In genomic region chr11:93741882-93742226, GRCh38 we compare ENCODE assay signal across 8 cellular contexts. TPM values are rescaled to one million over a fixed set of nuclear protein-coding genes. Genes with fewer than 3 reads are reported as not detected.
DNase-seq lines count a peak whose midpoint lies in the region; ATAC-seq, FAIRE-seq and TF ChIP-seq lines count a peak whose summit lies in the region.

No MANE protein-coding gene starts in this region.

- peaks cover 0 to 2% of the 10 kb centered on the region in 2 experiments; a peak in 2 of 5 replicates for H3K27me3 ChIP-seq in HepG2 (ENCODE audit: control insufficient read depth in 1 of 2, insufficient read depth in 2 of 2, low read length in 2 of 2)
- H3K27me3 ChIP-seq in thoracic aorta (replicated peaks; ENCODE audit: insufficient read depth): no peaks in the 10 kb centered on the region

- H3K9me3 Mint-ChIP-seq in activated CD4-positive, alpha-beta T cell treated with anti-CD3 and anti-CD28 coated beads, Interleukin-2, amount 10 ng/mL, durations not matched to agents 7 days and 5 days: no peaks in the 10 kb centered on the region

- CTCF ChIA-PET in activated CD4-positive, alpha-beta T cell treated with anti-CD3 and anti-CD28 coated beads, Interleukin-2, amount 10 ng/mL, durations not matched to agents 7 days and 5 days (lab: Charles Lee): interaction anchor here (0.7 to 1.5 kb wide), 6 partner anchors 11 to 1351 kb away, joined by 3 to 4 read pairs (median 4); partner anchors contain the start of gene MED17
- CTCF ChIA-PET in HepG2 (lab: Yijun Ruan, JAX; ENCODE audit: low intra/inter-chr PET ratio, low total read pairs): no interaction called here

- DNase-seq in activated CD4-positive, alpha-beta T cell treated with anti-CD3 and anti-CD28 coated beads, Interleukin-2, amount 10 ng/mL, durations not matched to agents 7 days and 5 days: no peak
- no peak for DNase-seq in activated CD4-positive, alpha-beta T cell treated with anti-CD3 and anti-CD28 coated beads for 4 hours
- DNase-seq in NCI-H774 (lab: John Stamatoyannopoulos, UW) (peak; percentile 58), cerebellum (ENCODE audit: low spot score) (peak; percentile 61), HepG2 (ENCODE audit: low spot score) (peak; percentile 95), thoracic aorta (ENCODE audit: low spot score) (no peak)
- no peak for DNase-seq in stimulated activated CD4-positive, alpha-beta T cell treated with anti-CD3 and anti-CD28 coated beads, Interleukin-2, amount 100 ng/mL, for 24 hours

- no peaks in the 10 kb centered on the region for H3K27me3 Mint-ChIP-seq in activated CD4-positive, alpha-beta T cell treated with anti-CD3 and anti-CD28 coated beads, Interleukin-2, amount 10 ng/mL, durations not matched to agents 7 days and 5 days

- intact Hi-C loops in HepG2 (cut with micrococcal nuclease; ENCODE audit: unreplicated experiment): loop anchor here (1.0 kb wide), 1 partner anchor 42 kb away; the partner anchor contains the start of gene MED17

- no peak for TF ChIP-seq RAD21 in HepG2 (CRISPR knock-in tag; IDR thresholded peaks at IDR 0.05)

- ATAC-seq in HG02763 (IDR thresholded peaks at IDR 0.05; ENCODE audit: unreplicated experiment) (peak; percentile 14), HepG2 (peak; percentile 69), thoracic aorta (ENCODE audit: insufficient number of reproducible peaks, low FRiP score, low read depth) (peak; percentile 47)

- peaks cover 48% of the 10 kb centered on the region for H3K4me1 Mint-ChIP-seq in activated CD4-positive, alpha-beta T cell treated with anti-CD3 and anti-CD28 coated beads, Interleukin-2, amount 10 ng/mL, durations not matched to agents 7 days and 5 days

- H3K4me1 ChIP-seq in HepG2 (ENCODE audit: insufficient read depth, low read length) (peaks cover 57% of the 10 kb centered on the region), thoracic aorta (ENCODE audit: control insufficient read depth in 1 of 2, low read depth in 2 of 2) (peaks cover 29 to 67% of the 10 kb centered on the region in 2 donors)

- peak; percentile 81 for FAIRE-seq in HepG2 (lab: Jason Lieb, UNC)

- peak overlapping the region; percentile 81 for H3K4me2 ChIP-seq in HepG2 (ENCODE audit: low read depth, low read length)

- TF ChIP-seq EP300 in HepG2 (IDR thresholded peaks at IDR 0.05; ENCODE audit: low read depth in 2 of 2, low read length in 2 of 2) (peak in 1 of 2 experiments; percentile 75; a peak in 2 of 4 replicates), HepG2 (CRISPR knock-in tag; IDR thresholded peaks at IDR 0.05; ENCODE audit: borderline replicate concordance) (no peak)

- peaks cover 42% of the 10 kb centered on the region for H3K36me3 Mint-ChIP-seq in activated CD4-positive, alpha-beta T cell treated with anti-CD3 and anti-CD28 coated beads, Interleukin-2, amount 10 ng/mL, durations not matched to agents 7 days and 5 days (ENCODE audit: low read depth)

- POLR2A ChIA-PET in activated CD4-positive, alpha-beta T cell treated with anti-CD3 and anti-CD28 coated beads, Interleukin-2, amount 10 ng/mL, durations not matched to agents 7 days and 5 days (lab: Charles Lee): interaction anchor here (0.6 to 2.9 kb wide), 9 partner anchors 21 to 1349 kb away, joined by 3 to 33 read pairs (median 3); partner anchors contain the start of genes CEP295, MED17 and PANX1
- POLR2A ChIA-PET in HepG2 (lab: Yijun Ruan, JAX): interaction anchor here (0.7 to 5.4 kb wide), 36 partner anchors 9 to 771 kb away, joined by 3 to 114 read pairs (median 4); partner anchors contain the start of genes ANKRD49, C11orf97, CEP295 and MED17

- TSS peak; percentile 87 for BruUV-seq in HepG2 (replicated peaks; lab: Mats Ljungman, UMichigan)

- peak overlapping the region; percentile 99 for H3K27ac Mint-ChIP-seq in activated CD4-positive, alpha-beta T cell treated with anti-CD3 and anti-CD28 coated beads, Interleukin-2, amount 10 ng/mL, durations not matched to agents 7 days and 5 days

- H2AFZ ChIP-seq in HepG2 (ENCODE audit: low read length): no peak overlapping the region

- no peaks in the 10 kb centered on the region for H3K9me3 ChIP-seq in HepG2 (ENCODE audit: low read length)
- no peaks in the 10 kb centered on the region for H3K9me3 ChIP-seq in thoracic aorta

- H3K79me2 ChIP-seq in HepG2 (ENCODE audit: insufficient read depth, low read length): peaks cover 85% of the 10 kb centered on the region

- H4K20me1 ChIP-seq in HepG2 (ENCODE audit: insufficient read depth, low read length): peaks cover 33% of the 10 kb centered on the region

- H3K4me3 ChIP-seq in HepG2 (replicated peaks in 1 of 3; ENCODE audit: insufficient read depth in 1 of 3, low read depth in 2 of 3, low read length in 3 of 3) (peak overlapping the region; percentile 79 to 90 (median 85)), thoracic aorta (peak overlapping the region; percentile 82)

- H3K9ac ChIP-seq in HepG2 (ENCODE audit: insufficient read depth, low read depth, low read length): peak overlapping the region; percentile 100

- in situ Hi-C loops in HepG2 (cut with HindIII; ENCODE audit: extremely low pct_ligation_motif_present, low pct_unique_long_range_greater_than_20kb): loop anchor here (5.0 kb wide), 1 partner anchor 40 kb away; the partner anchor contains the start of gene MED17

- TF ChIP-seq CTCF in HepG2 (CRISPR knock-in tag; IDR thresholded peaks at IDR 0.05) (no peak), thoracic aorta (IDR thresholded peaks at IDR 0.05) (no peak)

- H3K4me3 Mint-ChIP-seq in activated CD4-positive, alpha-beta T cell treated with anti-CD3 and anti-CD28 coated beads, Interleukin-2, amount 10 ng/mL, durations not matched to agents 7 days and 5 days: peak overlapping the region; percentile 99

- TF ChIP-seq POLR2A in HepG2 (IDR thresholded peaks at IDR 0.05; ENCODE audit: insufficient read depth in 1 of 2, low read depth in 2 of 2, low read length in 2 of 2): peak; percentile 6 to 19; a peak in 3 of 4 replicates

- H3K27ac ChIP-seq in HepG2 (ENCODE audit: extremely low read length, insufficient read depth, low read length): peak overlapping the region; percentile 100
- peak overlapping the region; percentile 81 to 96 for H3K27ac ChIP-seq in thoracic aorta

- 2% methylated on average over 7 of the region's 8 CpGs for WGBS in HepG2 (ENCODE audit: low lambda C conversion rate)

- H3K36me3 ChIP-seq in HepG2 (replicated peaks in 1 of 2; ENCODE audit: control insufficient read depth in 1 of 2, insufficient read depth in 2 of 2, low read length in 2 of 2) (peaks cover 4 to 25% of the 10 kb centered on the region in 2 experiments; a peak in 3 of 5 replicates), thoracic aorta (no peaks in the 10 kb centered on the region)

RNA-seq across cellular contexts. Expression of gene C11orf54, which starts 0.4 kb away (rescaled TPM):
- total RNA-seq in activated CD4-positive, alpha-beta T cell treated with anti-CD3 and anti-CD28 coated beads, Interleukin-2, amount 10 ng/mL, durations not matched to agents 7 days and 5 days: 10 to 100 TPM; 14.5 to 22.5 TPM
- total RNA-seq in cerebellum: 37.0 TPM
- total RNA-seq in HepG2 (2016; rRNA removed; fragmentation: Illumina TruSeq; extraction: Trizol): 50.1 and 68.3 TPM in 2 replicates
- total RNA-seq in HepG2 (2016; cell fraction: cytosol; rRNA removed; fragmentation: Illumina TruSeq; extraction: Trizol; ENCODE audit: low read depth): 25.7 and 26.9 TPM in 2 replicates
- 51.7 and 81.8 TPM in 2 replicates for total RNA-seq in HepG2 (2016; cell fraction: insoluble cytoplasmic fraction; rRNA removed; fragmentation: Illumina TruSeq; extraction: Trizol)
- total RNA-seq in HepG2 (2016; cell fraction: membrane; rRNA removed; fragmentation: Illumina TruSeq; extraction: Trizol): 18.4 and 20.7 TPM in 2 replicates
- 25.8 and 27.7 TPM in 2 replicates for total RNA-seq in HepG2 (2016; cell fraction: nucleus; rRNA removed; fragmentation: Illumina TruSeq; extraction: Trizol)
- polyA plus RNA-seq in HepG2 (2011; rRNA removed): 36.1 and 42.7 TPM in 2 replicates
- polyA plus RNA-seq in HepG2 (2011; cell fraction: cytosol; rRNA removed): 17.5 and 31.2 TPM in 2 replicates
- polyA plus RNA-seq in HepG2 (2011; cell fraction: nucleus; rRNA removed): 16.4 and 20.9 TPM in 2 replicates
- 50.3 and 62.2 TPM in 2 replicates for polyA plus RNA-seq in HepG2 (2012)
- 4.0 TPM in 2 replicates for polyA plus RNA-seq in HepG2 (2016; cell fraction: cytosol; fragmentation: Illumina TruSeq; extraction: Trizol; ENCODE audit: low read depth)
- 54.3 and 55.1 TPM in 2 replicates for polyA plus RNA-seq in HepG2 (2016; cell fraction: insoluble cytoplasmic fraction; fragmentation: Illumina TruSeq; extraction: Trizol; ENCODE audit: low read depth)
- polyA plus RNA-seq in HepG2 (2016; cell fraction: membrane; fragmentation: Illumina TruSeq; extraction: Trizol; ENCODE audit: low read depth): 7.4 and 7.6 TPM in 2 replicates
- 29.7 and 38.5 TPM in 2 replicates for polyA plus RNA-seq in HepG2 (2016; cell fraction: nucleus; fragmentation: Illumina TruSeq; extraction: Trizol; ENCODE audit: insufficient read depth, low read depth)
- polyA minus RNA-seq in HepG2 (2011; rRNA and poly(A)+ RNA removed; ENCODE audit: low replicate concordance): 12.3 and 13.3 TPM in 2 replicates
- polyA minus RNA-seq in HepG2 (2011; cell fraction: cytosol; rRNA and poly(A)+ RNA removed): 33.1 and 37.5 TPM in 2 replicates
- polyA minus RNA-seq in HepG2 (2011; cell fraction: nucleus; rRNA and poly(A)+ RNA removed): 40.4 and 47.0 TPM in 2 replicates
- 10 to 100 TPM; 20.2 to 32.0 TPM for total RNA-seq in thoracic aorta

RNA-seq across cellular contexts. Expression of gene TAF1D, which starts 0.6 kb away (rescaled TPM):
- total RNA-seq in activated CD4-positive, alpha-beta T cell treated with anti-CD3 and anti-CD28 coated beads, Interleukin-2, amount 10 ng/mL, durations not matched to agents 7 days and 5 days: 100 to 1,000 TPM; 159 to 166 TPM
- 131 TPM for total RNA-seq in cerebellum
- 96.9 and 207 TPM in 2 replicates for total RNA-seq in HepG2 (2016; rRNA removed; fragmentation: Illumina TruSeq; extraction: Trizol)
- 320 and 373 TPM in 2 replicates for total RNA-seq in HepG2 (2016; cell fraction: cytosol; rRNA removed; fragmentation: Illumina TruSeq; extraction: Trizol; ENCODE audit: low read depth)
- 98.4 and 219 TPM in 2 replicates for total RNA-seq in HepG2 (2016; cell fraction: insoluble cytoplasmic fraction; rRNA removed; fragmentation: Illumina TruSeq; extraction: Trizol)
- 240 and 274 TPM in 2 replicates for total RNA-seq in HepG2 (2016; cell fraction: membrane; rRNA removed; fragmentation: Illumina TruSeq; extraction: Trizol)
- 644 and 668 TPM in 2 replicates for total RNA-seq in HepG2 (2016; cell fraction: nucleus; rRNA removed; fragmentation: Illumina TruSeq; extraction: Trizol)
- 99.6 and 132 TPM in 2 replicates for polyA plus RNA-seq in HepG2 (2011; rRNA removed)
- 31.0 and 42.4 TPM in 2 replicates for polyA plus RNA-seq in HepG2 (2011; cell fraction: cytosol; rRNA removed)
- 212 and 272 TPM in 2 replicates for polyA plus RNA-seq in HepG2 (2011; cell fraction: nucleus; rRNA removed)
- 164 and 195 TPM in 2 replicates for polyA plus RNA-seq in HepG2 (2012)
- 299 and 310 TPM in 2 replicates for polyA plus RNA-seq in HepG2 (2016; cell fraction: cytosol; fragmentation: Illumina TruSeq; extraction: Trizol; ENCODE audit: low read depth)
- polyA plus RNA-seq in HepG2 (2016; cell fraction: insoluble cytoplasmic fraction; fragmentation: Illumina TruSeq; extraction: Trizol; ENCODE audit: low read depth): 128 and 141 TPM in 2 replicates
- 203 and 217 TPM in 2 replicates for polyA plus RNA-seq in HepG2 (2016; cell fraction: membrane; fragmentation: Illumina TruSeq; extraction: Trizol; ENCODE audit: low read depth)
- 962 and 1,010 TPM in 2 replicates for polyA plus RNA-seq in HepG2 (2016; cell fraction: nucleus; fragmentation: Illumina TruSeq; extraction: Trizol; ENCODE audit: insufficient read depth, low read depth)
- polyA minus RNA-seq in HepG2 (2011; rRNA and poly(A)+ RNA removed; ENCODE audit: low replicate concordance): 44.5 and 146 TPM in 2 replicates
- polyA minus RNA-seq in HepG2 (2011; cell fraction: cytosol; rRNA and poly(A)+ RNA removed): 58.0 and 63.0 TPM in 2 replicates
- polyA minus RNA-seq in HepG2 (2011; cell fraction: nucleus; rRNA and poly(A)+ RNA removed): 1,028 and 1,029 TPM in 2 replicates
- 100 to 1,000 TPM in 1 of 2 donors, 10 to 100 TPM in 1; 99.4 to 231 TPM for total RNA-seq in thoracic aorta

RNA-seq across cellular contexts. Expression of gene MED17, which starts 42.2 kb away (rescaled TPM):
- total RNA-seq in activated CD4-positive, alpha-beta T cell treated with anti-CD3 and anti-CD28 coated beads, Interleukin-2, amount 10 ng/mL, durations not matched to agents 7 days and 5 days: 10 to 100 TPM; 40.7 to 42.1 TPM
- total RNA-seq in cerebellum (55.7 TPM), HepG2 (2016; rRNA removed; fragmentation: Illumina TruSeq; extraction: Trizol) (31.3 and 37.0 TPM in 2 replicates), thoracic aorta (10 to 100 TPM; 12.3 to 32.7 TPM)
- total RNA-seq in HepG2 (2016; cell fraction: cytosol; rRNA removed; fragmentation: Illumina TruSeq; extraction: Trizol; ENCODE audit: low read depth): 8.3 and 9.8 TPM in 2 replicates
- 31.5 and 35.3 TPM in 2 replicates for total RNA-seq in HepG2 (2016; cell fraction: insoluble cytoplasmic fraction; rRNA removed; fragmentation: Illumina TruSeq; extraction: Trizol)
- 11.6 and 12.4 TPM in 2 replicates for total RNA-seq in HepG2 (2016; cell fraction: membrane; rRNA removed; fragmentation: Illumina TruSeq; extraction: Trizol)
- 49.0 and 52.1 TPM in 2 replicates for total RNA-seq in HepG2 (2016; cell fraction: nucleus; rRNA removed; fragmentation: Illumina TruSeq; extraction: Trizol)
- polyA plus RNA-seq in HepG2 (2011; rRNA removed): 18.0 and 23.1 TPM in 2 replicates
- polyA plus RNA-seq in HepG2 (2011; cell fraction: cytosol; rRNA removed): 6.8 and 9.6 TPM in 2 replicates
- 43.3 and 55.5 TPM in 2 replicates for polyA plus RNA-seq in HepG2 (2011; cell fraction: nucleus; rRNA removed)
- 11.6 and 17.1 TPM in 2 replicates for polyA plus RNA-seq in HepG2 (2012)
- polyA plus RNA-seq in HepG2 (2016; cell fraction: cytosol; fragmentation: Illumina TruSeq; extraction: Trizol; ENCODE audit: low read depth): 1.0 and 1.4 TPM in 2 replicates
- polyA plus RNA-seq in HepG2 (2016; cell fraction: insoluble cytoplasmic fraction; fragmentation: Illumina TruSeq; extraction: Trizol; ENCODE audit: low read depth): 27.1 and 28.5 TPM in 2 replicates
- polyA plus RNA-seq in HepG2 (2016; cell fraction: membrane; fragmentation: Illumina TruSeq; extraction: Trizol; ENCODE audit: low read depth): 2.1 and 2.8 TPM in 2 replicates
- 64.6 and 73.7 TPM in 2 replicates for polyA plus RNA-seq in HepG2 (2016; cell fraction: nucleus; fragmentation: Illumina TruSeq; extraction: Trizol; ENCODE audit: insufficient read depth, low read depth)
- 19.9 and 28.6 TPM in 2 replicates for polyA minus RNA-seq in HepG2 (2011; rRNA and poly(A)+ RNA removed; ENCODE audit: low replicate concordance)
- polyA minus RNA-seq in HepG2 (2011; cell fraction: cytosol; rRNA and poly(A)+ RNA removed): 7.9 and 9.3 TPM in 2 replicates
- 90.1 and 95.1 TPM in 2 replicates for polyA minus RNA-seq in HepG2 (2011; cell fraction: nucleus; rRNA and poly(A)+ RNA removed)

Comparison
In these comparisons a context has a peak if more than half of its experiments do, and no peak if none do; other contexts are left out.
1. DNase-seq: peak in NCI-H774 (single experiment), cerebellum (single experiment) and HepG2 (single experiment); none in activated CD4-positive, alpha-beta T cell treated with anti-CD3 and anti-CD28 coated beads, Interleukin-2, amount 10 ng/mL, durations not matched to agents 7 days and 5 days (single experiment), activated CD4-positive, alpha-beta T cell treated with anti-CD3 and anti-CD28 coated beads for 4 hours (0 of 2), thoracic aorta (single experiment) and stimulated activated CD4-positive, alpha-beta T cell treated with anti-CD3 and anti-CD28 coated beads, Interleukin-2, amount 100 ng/mL, for 24 hours (0 of 2).
2. ATAC-seq: peak in every context shown above with its lines; median percentile 69 in HepG2; 47 in thoracic aorta; 14 in HG02763.